12 cellular contexts compared by ENCODE assay signal in the genomic region with DNA sequence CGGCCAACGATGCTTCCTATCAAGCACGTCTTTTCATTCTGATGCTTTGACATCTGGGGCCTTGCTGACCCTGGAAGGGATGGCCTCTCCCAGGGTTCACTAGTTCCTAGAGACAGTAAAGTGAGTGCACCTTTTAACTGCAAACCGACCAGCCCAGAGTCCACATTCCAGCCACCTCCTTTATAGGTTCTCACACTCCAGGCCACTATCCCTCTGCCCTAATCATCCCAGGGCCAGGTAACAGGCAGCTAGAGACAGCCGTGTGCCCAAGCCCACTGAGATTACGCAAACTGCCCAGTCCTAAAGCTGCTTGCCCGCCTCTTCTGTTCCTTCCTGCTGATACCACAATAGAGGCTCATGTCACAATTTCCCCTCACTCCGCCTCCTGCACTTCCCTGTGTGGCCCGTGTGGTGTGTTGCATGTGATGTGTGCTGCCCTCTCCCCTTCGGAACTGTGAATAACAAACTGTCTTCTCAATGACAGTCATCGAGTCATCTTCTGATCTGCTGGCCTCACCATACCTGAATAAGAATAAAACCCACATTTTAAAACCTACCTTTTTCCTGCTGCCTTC.
DNase-seq lines count a peak whose midpoint lies in the region; ATAC-seq and TF ChIP-seq lines count a peak whose summit lies in the region.
"Had no signal": no experiment of that assay in that cellular context is flagged by ENCODE, and none has a peak within 500 bp of the region (broad histone marks: within the 10 kb centered on the region; RNA-seq: fewer than 3 reads in every experiment).

No MANE protein-coding gene starts in this region.

- peaks cover 49% of the 10 kb centered on the region for H3K27me3 Mint-ChIP-seq in T-helper 17 cell
- H3K27me3 Mint-ChIP-seq in activated naive CD8-positive, alpha-beta T cell treated with anti-CD3 and anti-CD28 coated beads, Interleukin-2, amount 50 U/mL, for 24 hours = peaks cover 19% of the 10 kb centered on the region

- H3K4me3 ChIP-seq in left ventricle myocardium inferior = no peak overlapping the region
- H3K4me3 ChIP-seq: HAP-1, heart right ventricle had no signal

- no peak for TF ChIP-seq CTCF in left ventricle myocardium inferior (IDR thresholded peaks at IDR 0.05; ENCODE audit: borderline replicate concordance)

- peaks cover 14% of the 10 kb centered on the region for H3K27me3 ChIP-seq in left ventricle myocardium inferior (ENCODE audit: low read depth)

- H3K4me1 Mint-ChIP-seq in T-helper 17 cell = peaks cover 4% of the 10 kb centered on the region
- peaks cover 51% of the 10 kb centered on the region for H3K4me1 Mint-ChIP-seq in activated naive CD8-positive, alpha-beta T cell treated with anti-CD3 and anti-CD28 coated beads, Interleukin-2, amount 50 U/mL, for 24 hours
- H3K4me1 Mint-ChIP-seq: endodermal cell had no signal

- H3K36me3 ChIP-seq in left ventricle myocardium inferior = no peaks in the 10 kb centered on the region
- H3K36me3 ChIP-seq: HAP-1, heart right ventricle had no signal

- in situ Hi-C loops in KBM-7 (cut with MboI; ENCODE audit: low pct_unique_long_range_greater_than_20kb, low sequenced_read_pairs) = no loop called here

- intact Hi-C loops in left ventricle myocardium inferior (cut with micrococcal nuclease) = no loop called here

- no peaks in the 10 kb centered on the region for H3K36me3 Mint-ChIP-seq in T-helper 17 cell (ENCODE audit: low read depth)
- H3K36me3 Mint-ChIP-seq in activated naive CD8-positive, alpha-beta T cell treated with anti-CD3 and anti-CD28 coated beads, Interleukin-2, amount 50 U/mL, for 24 hours (ENCODE audit: low read depth) = peaks cover 3% of the 10 kb centered on the region

- H3K4me3 Mint-ChIP-seq in T-helper 17 cell = no peak overlapping the region
- peak overlapping the region; percentile 15 for H3K4me3 Mint-ChIP-seq in activated naive CD8-positive, alpha-beta T cell treated with anti-CD3 and anti-CD28 coated beads, Interleukin-2, amount 50 U/mL, for 24 hours
- H3K4me3 Mint-ChIP-seq: endodermal cell had no signal

- H3K9me3 ChIP-seq in T-helper 17 cell (ENCODE audit: control insufficient read depth, low read length, poor library complexity, severe bottlenecking) (no peaks in the 10 kb centered on the region), left ventricle myocardium inferior (replicated peaks) (no peaks in the 10 kb centered on the region)
- H3K9me3 ChIP-seq: Caco-2, HAP-1, heart right ventricle had no signal

- no peak overlapping the region for H3K27ac Mint-ChIP-seq in T-helper 17 cell
- peak overlapping the region; percentile 68 for H3K27ac Mint-ChIP-seq in activated naive CD8-positive, alpha-beta T cell treated with anti-CD3 and anti-CD28 coated beads, Interleukin-2, amount 50 U/mL, for 24 hours
- H3K27ac Mint-ChIP-seq: endodermal cell had no signal

- H3K9me3 Mint-ChIP-seq in activated naive CD8-positive, alpha-beta T cell treated with anti-CD3 and anti-CD28 coated beads, Interleukin-2, amount 50 U/mL, for 24 hours = peaks cover 4% of the 10 kb centered on the region
- H3K9me3 Mint-ChIP-seq: endodermal cell had no signal

- ATAC-seq in T-helper 17 cell (peak; percentile 36), GM21515 (IDR thresholded peaks at IDR 0.05; ENCODE audit: unreplicated experiment) (no peak)
- ATAC-seq in activated naive CD8-positive, alpha-beta T cell treated with anti-CD3 and anti-CD28 coated beads, Interleukin-2, amount 50 U/mL, for 24 hours = peak; percentile 92
- ATAC-seq: heart right ventricle had no signal

- H3K27ac ChIP-seq in left ventricle myocardium inferior (replicated peaks) = no peak overlapping the region
- H3K27ac ChIP-seq: heart right ventricle had no signal

- DNase-seq in KBM-7 (peak; percentile 37), T-helper 17 cell (no peak), middle frontal gyrus (ENCODE audit: extremely low spot score, low spot score) (no peak), left ventricle myocardium inferior (no peak), GM19238 (ENCODE audit: insufficient read length, low spot score) (no peak)
- peak; percentile 60 for DNase-seq in activated naive CD8-positive, alpha-beta T cell treated with anti-CD3 and anti-CD28 coated beads, Interleukin-2, amount 50 U/mL, for 24 hours
- DNase-seq in stimulated activated CD4-positive, alpha-beta T cell treated with anti-CD3 and anti-CD28 coated beads, TNF-alpha, amount 100 ng/mL, for 48 hours (ENCODE audit: low read depth in 3 of 3) = peak; percentile 11 to 59 (median 33)
- DNase-seq: Caco-2, endodermal cell, heart right ventricle had no signal

- H3K4me1 ChIP-seq in left ventricle myocardium inferior = peaks cover 7% of the 10 kb centered on the region
- H3K4me1 ChIP-seq: HAP-1 had no signal

Comparison
In these comparisons a context has a peak if more than half of its experiments do, and no peak if none do; other contexts are left out.
1. DNase-seq: peak in KBM-7 (single experiment), activated naive CD8-positive, alpha-beta T cell treated with anti-CD3 and anti-CD28 coated beads, Interleukin-2, amount 50 U/mL, for 24 hours (single experiment) and stimulated activated CD4-positive, alpha-beta T cell treated with anti-CD3 and anti-CD28 coated beads, TNF-alpha, amount 100 ng/mL, for 48 hours (3 of 3); none in T-helper 17 cell (0 of 3), middle frontal gyrus (single experiment), left ventricle myocardium inferior (single experiment) and GM19238 (single experiment).